8 cellular contexts compared by ENCODE assay signal in the genomic region with DNA sequence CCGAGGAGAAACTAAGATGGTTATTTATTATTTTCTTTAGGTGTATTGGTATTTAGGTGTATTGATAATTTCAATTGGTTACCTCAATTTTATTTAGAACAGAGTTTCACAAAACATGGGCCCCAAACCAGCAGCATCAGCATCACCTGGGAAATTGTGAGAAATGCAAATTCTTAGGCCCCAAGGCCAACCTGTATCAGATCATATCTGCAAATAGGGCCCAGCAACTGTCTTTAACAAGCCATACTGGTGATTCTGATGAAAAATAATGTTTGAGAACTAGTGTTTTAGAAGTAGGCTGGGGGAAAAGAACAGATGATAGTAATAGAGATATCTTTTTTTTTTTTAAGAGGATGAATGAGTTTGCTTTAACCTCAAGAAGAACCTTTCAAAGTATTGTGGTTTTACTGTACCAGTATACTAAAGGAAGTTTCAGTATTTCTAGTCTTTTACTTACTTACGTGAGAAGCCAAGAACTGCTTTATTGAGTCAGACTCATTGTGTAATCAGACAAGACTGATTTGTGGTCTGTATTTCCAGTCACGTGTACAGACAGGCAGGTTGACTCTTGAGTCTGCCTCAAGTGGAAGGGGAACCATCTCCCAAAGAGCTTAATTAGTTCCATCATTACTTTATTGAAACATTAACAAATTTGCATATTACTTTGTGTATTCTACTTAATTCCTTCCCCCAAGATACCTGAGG.
DNase-seq lines count a peak whose midpoint lies in the region; ATAC-seq and TF ChIP-seq lines count a peak whose summit lies in the region.

No MANE protein-coding gene starts in this region.

- H3K36me3 Mint-ChIP-seq in Caco-2 (ENCODE audit: insufficient read depth, unreplicated experiment): no peaks in the 10 kb centered on the region

- CTCF ChIA-PET in Caco-2 (lab: Charles Lee): no interaction called here

- H3K36me3 ChIP-seq in esophagus squamous epithelium (no peaks in the 10 kb centered on the region), Caco-2 (ENCODE audit: control insufficient read depth, insufficient read depth, low read length) (no peaks in the 10 kb centered on the region)

- no peaks in the 10 kb centered on the region for H3K4me1 Mint-ChIP-seq in Caco-2 (ENCODE audit: low read depth, unreplicated experiment)

- intact Hi-C loops in esophagus squamous epithelium (cut with DNase I): no loop called here
- intact Hi-C loops in Caco-2 (cut with micrococcal nuclease; ENCODE audit: unreplicated experiment): no loop called here
- intact Hi-C loops in posterior cingulate gyrus (cut with DNase I): no loop called here

- BruUV-seq in Caco-2 (replicated peaks; lab: Mats Ljungman, UMichigan): no TSS peak

- POLR2A ChIA-PET in Caco-2 (lab: Charles Lee): no interaction called here

- ATAC-seq in HG02642 (IDR thresholded peaks at IDR 0.05; ENCODE audit: poor library complexity, unreplicated experiment): peak; percentile 71

- H3K27ac ChIP-seq in esophagus squamous epithelium: peak overlapping the region in 3 of 4 donors; percentile 45 to 55 (median 49)

- H3K9me3 ChIP-seq in esophagus squamous epithelium: no peaks in the 10 kb centered on the region
- no peaks in the 10 kb centered on the region for H3K9me3 ChIP-seq in Caco-2

- TF ChIP-seq POLR2A in esophagus squamous epithelium (IDR thresholded peaks at IDR 0.05): no peak

- no peaks in the 10 kb centered on the region for H3K9me3 Mint-ChIP-seq in Caco-2 (ENCODE audit: unreplicated experiment)

- H3K4me3 ChIP-seq in esophagus squamous epithelium (no peak overlapping the region), Caco-2 (ENCODE audit: low read depth, low read length) (no peak overlapping the region)

- no peak for TF ChIP-seq CTCF in esophagus squamous epithelium (IDR thresholded peaks at IDR 0.05)
- TF ChIP-seq CTCF in Caco-2 (IDR thresholded peaks at IDR 0.05; ENCODE audit: insufficient read depth in 1 of 2, low read depth in 1 of 2, low read length in 1 of 2, severe bottlenecking in 1 of 2, unreplicated experiment in 1 of 2): no peak

- H3K4me1 ChIP-seq in esophagus squamous epithelium: peaks cover 0 to 21% (median 4%) of the 10 kb centered on the region in 3 donors
- H3K4me1 ChIP-seq in Caco-2: no peaks in the 10 kb centered on the region

- peaks cover 2% of the 10 kb centered on the region for H3K27me3 Mint-ChIP-seq in Caco-2 (ENCODE audit: insufficient read depth, unreplicated experiment)

- no peak overlapping the region for H3K4me3 Mint-ChIP-seq in Caco-2 (ENCODE audit: unreplicated experiment)

- no peak overlapping the region for H3K27ac Mint-ChIP-seq in Caco-2 (ENCODE audit: unreplicated experiment)

- no peaks in the 10 kb centered on the region for H3K27me3 ChIP-seq in esophagus squamous epithelium
- no peaks in the 10 kb centered on the region for H3K27me3 ChIP-seq in Caco-2 (replicated peaks; ENCODE audit: control insufficient read depth, insufficient read depth, low read length)

- DNase-seq in NCI-H2171 treated with DMSO at 0.1 percent for 48 hours (lab: John Stamatoyannopoulos, UW): peak; percentile 57
- no peak for DNase-seq in NCI-H2171 (lab: John Stamatoyannopoulos, UW)
- DNase-seq in NCI-H1105 (lab: John Stamatoyannopoulos, UW): peak; percentile 79
- no peak for DNase-seq in esophagus squamous epithelium (lab: John Stamatoyannopoulos, UW)
- no peak for DNase-seq in Caco-2
- DNase-seq in SW 1271 (lab: John Stamatoyannopoulos, UW): no peak
- no peak for DNase-seq in posterior cingulate gyrus

- 35 to 48% methylated on average over 3 of the region's 3 CpGs for WGBS in esophagus squamous epithelium, 2 donors

Comparison
In these comparisons a context has a peak if more than half of its experiments do, and no peak if none do; other contexts are left out.
1. DNase-seq: peak in NCI-H2171 treated with DMSO at 0.1 percent for 48 hours (single experiment) and NCI-H1105 (single experiment); none in NCI-H2171 (single experiment), esophagus squamous epithelium (single experiment), Caco-2 (0 of 2), SW 1271 (0 of 2) and posterior cingulate gyrus (0 of 10).